8 cellular contexts compared by ENCODE assay signal in the genomic region with DNA sequence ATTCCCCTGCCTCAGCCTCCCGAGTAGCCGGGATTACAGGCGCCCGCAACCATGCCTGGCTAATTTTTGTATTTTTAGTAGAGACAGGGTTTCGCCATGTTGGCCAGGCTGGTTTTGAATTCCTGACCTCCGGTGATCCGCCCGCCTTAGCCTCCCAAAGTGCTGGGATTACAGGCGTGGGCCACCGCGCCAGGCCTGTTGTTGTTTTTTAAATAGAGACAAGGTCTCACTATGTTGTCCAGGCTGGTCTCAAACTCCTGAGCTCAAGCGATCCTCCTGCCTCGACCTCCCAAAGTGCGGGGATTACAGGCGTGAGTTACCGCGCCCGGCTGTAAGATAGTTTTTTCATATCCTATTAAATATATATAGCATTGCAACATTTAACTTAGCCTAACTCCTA. TPM values are rescaled to one million over a fixed set of nuclear protein-coding genes. Genes with fewer than 3 reads are reported as not detected.
DNase-seq lines count a peak whose midpoint lies in the region; ATAC-seq, FAIRE-seq and TF ChIP-seq lines count a peak whose summit lies in the region.
"Not testable (repeated sequence)": the region's sequence is repeated elsewhere in the genome, so short reads cannot be mapped to it uniquely, and the experiment has no call there.

No MANE protein-coding gene starts in this region.

- BruUV-seq in K562 (replicated peaks; lab: Mats Ljungman, UMichigan), result not testable (repeated sequence)

- not testable (repeated sequence) for H3F3A ChIP-seq in OCI-LY1 (ENCODE audit: insufficient read depth, low read length)

- not testable (repeated sequence) for H3K27me3 ChIP-seq in OCI-LY1 (ENCODE audit: insufficient read depth, low read length); K562 (ENCODE audit: control insufficient read depth in 2 of 2, insufficient read depth in 2 of 2, low read length in 2 of 2); fibroblast of lung (ENCODE audit: control insufficient read depth, insufficient read depth, low read length); lower lobe of right lung (ENCODE audit: low read depth); parathyroid adenoma (ENCODE audit: control insufficient read depth, insufficient read depth, low read length); tibial nerve

- H3K4me1 Mint-ChIP-seq in activated CD4-positive, alpha-beta memory T cell treated with anti-CD3 and anti-CD28 coated beads for 36 hours (ENCODE audit: low read depth), result peaks cover 55% of the 10 kb centered on the region

- not testable (repeated sequence) for ATAC-seq in K562, lower lobe of right lung

- TF ChIP-seq EP300 in K562 (IDR thresholded peaks at IDR 0.05; ENCODE audit: low read length); tibial nerve (IDR thresholded peaks at IDR 0.05): not testable (repeated sequence)

- not testable (repeated sequence) for H3K27me3 Mint-ChIP-seq in activated CD4-positive, alpha-beta memory T cell treated with anti-CD3 and anti-CD28 coated beads for 36 hours

- intact Hi-C loops in activated CD4-positive, alpha-beta memory T cell treated with anti-CD3 and anti-CD28 coated beads for 36 hours (cut with micrococcal nuclease), result loop anchor here (1.0 to 10.0 kb wide), 7 partner anchors 69 to 1908 kb away; a partner anchor contains a TSS
- intact Hi-C loops in K562 (cut with micrococcal nuclease); lower lobe of right lung (cut with DNase I): not testable (repeated sequence)

- peak overlapping the region; percentile 93; the same call in 1 of the 2 replicates for H3K9ac ChIP-seq in OCI-LY1 (ENCODE audit: low read length)
- peak overlapping the region; percentile 95 to 97 for H3K9ac ChIP-seq in K562 (ENCODE audit: insufficient read depth in 1 of 2, low read depth in 2 of 2, low read length in 2 of 2)
- H3K9ac ChIP-seq in fibroblast of lung (ENCODE audit: insufficient read depth, low read length); parathyroid adenoma: not testable (repeated sequence)

- peak overlapping the region; percentile 92 for H3K4me3 Mint-ChIP-seq in activated CD4-positive, alpha-beta memory T cell treated with anti-CD3 and anti-CD28 coated beads for 36 hours

- under 1% methylated on average over 17 of the region's 18 CpGs for WGBS in K562 (ENCODE audit: insufficient coverage, low coverage, missing lambda C conversion rate)
- WGBS in tibial nerve, 2 donors, result 92 to 96% methylated on average over 18 of the region's 18 CpGs

- H3K4me1 ChIP-seq in OCI-LY1 (ENCODE audit: insufficient read depth, low read length, severe bottlenecking), result peaks cover 60% of the 10 kb centered on the region
- H3K4me1 ChIP-seq in K562 (replicated peaks in 1 of 2; ENCODE audit: control insufficient read depth in 2 of 2, insufficient read depth in 2 of 2, low read length in 2 of 2); fibroblast of lung (ENCODE audit: control insufficient read depth, extremely low read depth, insufficient read depth, low read length); parathyroid adenoma: not testable (repeated sequence)
- H3K4me1 ChIP-seq in lower lobe of right lung, result peaks cover 36% of the 10 kb centered on the region
- H3K4me1 ChIP-seq in tibial nerve, result peaks cover 0 to 33% (median 14%) of the 10 kb centered on the region in 4 donors

- POLR2A ChIA-PET in activated CD4-positive, alpha-beta memory T cell treated with anti-CD3 and anti-CD28 coated beads for 36 hours (lab: Charles Lee), result interaction anchor here (0.7 to 3.5 kb wide), 6 partner anchors 14 to 1793 kb away, joined by 3 to 16 read pairs (median 4); a partner anchor contains a TSS
- POLR2A ChIA-PET in K562 (lab: Yijun Ruan, JAX), result interaction anchor here (0.6 to 2.6 kb wide), 5 partner anchors 8 to 299 kb away, joined by 3 to 16 read pairs (median 7); no protein-coding TSS in a partner anchor

- not testable (repeated sequence) for H3K9me3 ChIP-seq in OCI-LY1 (ENCODE audit: low read length); K562 (replicated peaks; ENCODE audit: control insufficient read depth, insufficient read depth, low read depth, low read length); fibroblast of lung (ENCODE audit: control insufficient read depth, insufficient read depth, low read depth, low read length); lower lobe of right lung; parathyroid adenoma (ENCODE audit: control insufficient read depth, low read length); tibial nerve

- in situ Hi-C loops in K562 (cut with MboI), result not testable (repeated sequence)

- H2AFZ ChIP-seq in OCI-LY1 (ENCODE audit: low read length); K562 (ENCODE audit: low read depth, low read length); fibroblast of lung (ENCODE audit: low read length): not testable (repeated sequence)
- peak overlapping the region; percentile 94 for H2AFZ ChIP-seq in parathyroid adenoma

- not testable (repeated sequence) for H4K20me1 ChIP-seq in OCI-LY1 (ENCODE audit: insufficient read depth, low read length); K562 (replicated peaks; ENCODE audit: control insufficient read depth, insufficient read depth, low read length); fibroblast of lung (ENCODE audit: control insufficient read depth, extremely low read depth, insufficient read depth, low read length)

- H3K4me3 ChIP-seq in GM08714 (ENCODE audit: low read length) (peak overlapping the region; percentile 81), OCI-LY1 (ENCODE audit: low read depth, low read length, poor library complexity, severe bottlenecking) (peak overlapping the region; percentile 74), K562 (peak overlapping the region; percentile 75), fibroblast of lung (replicated peaks in 1 of 4; ENCODE audit: control extremely low read depth in 1 of 4, insufficient read depth in 1 of 4, low read depth in 3 of 4, low read length in 4 of 4) (peak overlapping the region in 3 of 4 experiments; percentile 63 to 87 (median 78)), lower lobe of right lung (peak overlapping the region; percentile 82), parathyroid adenoma (ENCODE audit: low read depth, low read length) (peak overlapping the region; percentile 89), tibial nerve (peak overlapping the region; percentile 75 to 92 (median 84))

- not testable (repeated sequence) for H3K9me3 Mint-ChIP-seq in activated CD4-positive, alpha-beta memory T cell treated with anti-CD3 and anti-CD28 coated beads for 36 hours

- peak overlapping the region; percentile 99 for H3K27ac Mint-ChIP-seq in activated CD4-positive, alpha-beta memory T cell treated with anti-CD3 and anti-CD28 coated beads for 36 hours

- CTCF ChIA-PET in activated CD4-positive, alpha-beta memory T cell treated with anti-CD3 and anti-CD28 coated beads for 36 hours (lab: Charles Lee), result interaction anchor here (0.7 to 2.5 kb wide), 6 partner anchors 10 to 946 kb away, joined by 3 to 13 read pairs (median 3); a partner anchor contains a TSS
- CTCF ChIA-PET in K562 (lab: Yijun Ruan, JAX; ENCODE audit: low intra/inter-chr PET ratio), result not testable (repeated sequence)

- not testable (repeated sequence) for H3K9me2 ChIP-seq in OCI-LY1 (ENCODE audit: low read depth, low read length)

- peak overlapping the region; percentile 95 for H3K4me2 ChIP-seq in OCI-LY1 (ENCODE audit: low read length)
- H3K4me2 ChIP-seq in K562 (ENCODE audit: insufficient read depth, low read length), result peak overlapping the region; percentile 89
- H3K4me2 ChIP-seq in fibroblast of lung (ENCODE audit: extremely low read depth, insufficient read depth, low read length), result peak overlapping the region; percentile 90
- H3K4me2 ChIP-seq in parathyroid adenoma (ENCODE audit: low read length), result peak overlapping the region; percentile 91

- peaks cover 14% of the 10 kb centered on the region; the same call in 1 of the 2 replicates for H3K79me2 ChIP-seq in OCI-LY1 (ENCODE audit: insufficient read depth, low read length)
- peaks cover 72% of the 10 kb centered on the region for H3K79me2 ChIP-seq in K562 (ENCODE audit: control insufficient read depth, insufficient read depth, low read length)
- H3K79me2 ChIP-seq in fibroblast of lung (ENCODE audit: control insufficient read depth, insufficient read depth, low read length), result peaks cover 12% of the 10 kb centered on the region
- not testable (repeated sequence) for H3K79me2 ChIP-seq in parathyroid adenoma

- peaks cover 26% of the 10 kb centered on the region for H3K36me3 Mint-ChIP-seq in activated CD4-positive, alpha-beta memory T cell treated with anti-CD3 and anti-CD28 coated beads for 36 hours

- not testable (repeated sequence) for H3K9me1 ChIP-seq in K562 (ENCODE audit: control insufficient read depth, insufficient read depth, low read length)

- H3K27ac ChIP-seq in OCI-LY1 (ENCODE audit: low read depth, low read length, poor library complexity, severe bottlenecking) (peak overlapping the region; percentile 97), K562 (ENCODE audit: extremely low read depth, low read depth, low read length) (peak overlapping the region; percentile 100), parathyroid adenoma (peak overlapping the region; percentile 95)
- H3K27ac ChIP-seq in fibroblast of lung (ENCODE audit: insufficient read depth, low read length); lower lobe of right lung; tibial nerve: not testable (repeated sequence)

- not testable (repeated sequence) for H3K36me3 ChIP-seq in OCI-LY1 (ENCODE audit: insufficient read depth, low read length); K562 (ENCODE audit: control insufficient read depth, insufficient read depth, low read length); fibroblast of lung (ENCODE audit: control insufficient read depth, insufficient read depth, low read length); lower lobe of right lung; parathyroid adenoma (ENCODE audit: control insufficient read depth, insufficient read depth, low read length)
- peaks cover 0 to 11% (median 0%) of the 10 kb centered on the region in 3 donors for H3K36me3 ChIP-seq in tibial nerve

- TF ChIP-seq RAD21 in K562 (CRISPR knock-in tag; conservative IDR thresholded peaks at IDR 0.05 in 1 of 2, IDR thresholded peaks at IDR 0.05 in 1 of 2), result not testable (repeated sequence)

- FAIRE-seq in K562 (lab: Jason Lieb, UNC), result not testable (repeated sequence)

- peak; percentile 9 for DNase-seq in activated CD4-positive, alpha-beta memory T cell treated with anti-CD3 and anti-CD28 coated beads for 36 hours
- DNase-seq in K562 (ENCODE audit: extremely low read depth in 1 of 4, low spot score in 3 of 4); fibroblast of lung (ENCODE audit: low read depth in 2 of 2); lower lobe of right lung; tibial nerve (ENCODE audit: low spot score in 2 of 2): not testable (repeated sequence)

- TF ChIP-seq CTCF in OCI-LY1 (IDR thresholded peaks at IDR 0.05; ENCODE audit: low read length); K562 (IDR thresholded peaks at IDR 0.05 in 2 of 3, conservative IDR thresholded peaks at IDR 0.05 in 1 of 3; ENCODE audit: insufficient read depth in 2 of 3, low read depth in 1 of 3, low read length in 3 of 3); fibroblast of lung (conservative IDR thresholded peaks at IDR 0.05 in 1 of 2, IDR thresholded peaks at IDR 0.05 in 1 of 2; ENCODE audit: low read depth in 1 of 2, low read length in 2 of 2); lower lobe of right lung (IDR thresholded peaks at IDR 0.05); parathyroid adenoma (IDR thresholded peaks at IDR 0.05); tibial nerve (IDR thresholded peaks at IDR 0.05): not testable (repeated sequence)

- TF ChIP-seq POLR2A in K562 (conservative IDR thresholded peaks at IDR 0.05); tibial nerve (IDR thresholded peaks at IDR 0.05): not testable (repeated sequence)

RNA-seq across cellular contexts. Expression of a gene that starts 1.0 kb away (rescaled TPM):
- 10 to 100 TPM; 38.0 to 41.1 TPM for total RNA-seq in activated CD4-positive, alpha-beta memory T cell treated with anti-CD3 and anti-CD28 coated beads for 36 hours
- total RNA-seq in K562 (2011; cell fraction: chromatin; rRNA removed; ENCODE audit: low replicate concordance), result 108 and 192 TPM in 2 replicates
- 31.2 and 43.4 TPM in 2 replicates for total RNA-seq in K562 (2011; cell fraction: nucleolus; rRNA removed)
- 85.6 and 92.8 TPM in 2 replicates for total RNA-seq in K562 (2011; cell fraction: nucleoplasm; rRNA removed)
- total RNA-seq in K562 (2014; rRNA removed) (4.8 and 8.6 TPM in 2 replicates), K562 (2014; rRNA removed; fragmentation: Illumina TruSeq; extraction: Trizol) (26.9 and 28.0 TPM in 2 replicates), K562 (2015; rRNA removed; fragmentation: Illumina TruSeq; extraction: Trizol) (14.4 and 15.6 TPM in 2 replicates), K562 (2021) (30.8 and 33.8 TPM in 2 replicates), fibroblast of lung (39.8 and 85.4 TPM in 2 replicates), lower lobe of right lung (42.2 TPM), tibial nerve (10 to 100 TPM; 14.9 to 29.4 (median 25.0) TPM)
- polyA plus RNA-seq in K562 (2011; rRNA removed) (28.6 and 34.8 TPM in 2 replicates), K562 (2014; fragmentation: Illumina TruSeq; extraction: Trizol) (24.0 and 24.9 TPM in 2 replicates), K562 (2014; fragmentation: Nextera tagmentation; extraction: Ambion mirVana) (10 to 100 TPM in 1 of 2 experiments, 1 to 10 TPM in 1; 9.1 to 14.2 TPM), K562 (2014; rRNA removed) (10.6 and 13.6 TPM in 2 replicates), fibroblast of lung (28.4 and 31.5 TPM in 2 replicates)
- polyA plus RNA-seq in K562 (2011; cell fraction: cytosol; rRNA removed), result 13.1 and 17.5 TPM in 2 replicates
- polyA plus RNA-seq in K562 (2011; cell fraction: nucleus; rRNA removed), result 20.6 and 30.3 TPM in 2 replicates
- 18.0 and 23.4 TPM in 2 replicates for polyA plus RNA-seq in K562 (2012)
- 102 and 135 TPM in 2 replicates for polyA minus RNA-seq in K562 (2011; rRNA and poly(A)+ RNA removed)
- 23.8 and 36.8 TPM in 2 replicates for polyA minus RNA-seq in K562 (2011; cell fraction: cytosol; rRNA and poly(A)+ RNA removed)
- 42.4 and 73.3 TPM in 2 replicates for polyA minus RNA-seq in K562 (2011; cell fraction: nucleus; rRNA and poly(A)+ RNA removed)
- 16.6 and 18.1 TPM in 2 replicates for polyA plus RNA-seq in fibroblast of lung (2012)
- 36.1 and 53.4 TPM in 2 replicates for polyA minus RNA-seq in fibroblast of lung (ENCODE audit: low replicate concordance)

RNA-seq across cellular contexts. Expression of a gene that starts 35.3 kb away (rescaled TPM):
- total RNA-seq in activated CD4-positive, alpha-beta memory T cell treated with anti-CD3 and anti-CD28 coated beads for 36 hours, result 1 to 10 TPM; 2.0 to 2.1 TPM
- total RNA-seq in K562 (2011; cell fraction: chromatin; rRNA removed; ENCODE audit: low replicate concordance), result 0.42 and 0.60 TPM in 2 replicates
- total RNA-seq in K562 (2011; cell fraction: nucleolus; rRNA removed), result 0.67 and 0.92 TPM in 2 replicates
- 0.23 and 0.29 TPM in 2 replicates for total RNA-seq in K562 (2011; cell fraction: nucleoplasm; rRNA removed)
- total RNA-seq in K562 (2014; rRNA removed) (0.12 and 0.14 TPM in 2 replicates), K562 (2014; rRNA removed; fragmentation: Illumina TruSeq; extraction: Trizol) (0.03 and 0.04 TPM in 2 replicates), K562 (2015; rRNA removed; fragmentation: Illumina TruSeq; extraction: Trizol) (0.11 TPM in 2 replicates), K562 (2021) (0.31 and 0.51 TPM in 2 replicates), fibroblast of lung (18.7 and 29.1 TPM in 2 replicates), lower lobe of right lung (11.3 TPM), tibial nerve (10 to 100 TPM in 3 of 4 donors, 1 to 10 TPM in 1; 9.4 to 11.7 (median 11.2) TPM)
- polyA plus RNA-seq in K562 (2011; rRNA removed) (0.01 and 0.04 TPM in 2 replicates), K562 (2014; fragmentation: Illumina TruSeq; extraction: Trizol) (0.06 TPM in 2 replicates), K562 (2014; fragmentation: Nextera tagmentation; extraction: Ambion mirVana) (under 1 TPM in 1 of 2 experiments, not detected in 1; under 0.01 TPM), K562 (2014; rRNA removed) (0.09 and 0.20 TPM in 2 replicates), fibroblast of lung (14.3 and 24.0 TPM in 2 replicates)
- polyA plus RNA-seq in K562 (2011; cell fraction: cytosol; rRNA removed), result under 0.01 and 0.18 TPM in 2 replicates
- 0.03 and 0.40 TPM in 2 replicates for polyA plus RNA-seq in K562 (2011; cell fraction: nucleus; rRNA removed)
- 0.12 and 0.14 TPM in 2 replicates for polyA plus RNA-seq in K562 (2012)
- polyA minus RNA-seq in K562 (2011; rRNA and poly(A)+ RNA removed), result 0.03 and 0.07 TPM in 2 replicates
- 0.19 TPM in 1 of 2 replicates, not detected in the other for polyA minus RNA-seq in K562 (2011; cell fraction: cytosol; rRNA and poly(A)+ RNA removed)
- polyA minus RNA-seq in K562 (2011; cell fraction: nucleus; rRNA and poly(A)+ RNA removed), result 0.11 and 0.40 TPM in 2 replicates
- polyA plus RNA-seq in fibroblast of lung (2012), result 21.3 and 33.3 TPM in 2 replicates
- polyA minus RNA-seq in fibroblast of lung (ENCODE audit: low replicate concordance), result 40.7 and 72.5 TPM in 2 replicates
